In the genomic region with DNA sequence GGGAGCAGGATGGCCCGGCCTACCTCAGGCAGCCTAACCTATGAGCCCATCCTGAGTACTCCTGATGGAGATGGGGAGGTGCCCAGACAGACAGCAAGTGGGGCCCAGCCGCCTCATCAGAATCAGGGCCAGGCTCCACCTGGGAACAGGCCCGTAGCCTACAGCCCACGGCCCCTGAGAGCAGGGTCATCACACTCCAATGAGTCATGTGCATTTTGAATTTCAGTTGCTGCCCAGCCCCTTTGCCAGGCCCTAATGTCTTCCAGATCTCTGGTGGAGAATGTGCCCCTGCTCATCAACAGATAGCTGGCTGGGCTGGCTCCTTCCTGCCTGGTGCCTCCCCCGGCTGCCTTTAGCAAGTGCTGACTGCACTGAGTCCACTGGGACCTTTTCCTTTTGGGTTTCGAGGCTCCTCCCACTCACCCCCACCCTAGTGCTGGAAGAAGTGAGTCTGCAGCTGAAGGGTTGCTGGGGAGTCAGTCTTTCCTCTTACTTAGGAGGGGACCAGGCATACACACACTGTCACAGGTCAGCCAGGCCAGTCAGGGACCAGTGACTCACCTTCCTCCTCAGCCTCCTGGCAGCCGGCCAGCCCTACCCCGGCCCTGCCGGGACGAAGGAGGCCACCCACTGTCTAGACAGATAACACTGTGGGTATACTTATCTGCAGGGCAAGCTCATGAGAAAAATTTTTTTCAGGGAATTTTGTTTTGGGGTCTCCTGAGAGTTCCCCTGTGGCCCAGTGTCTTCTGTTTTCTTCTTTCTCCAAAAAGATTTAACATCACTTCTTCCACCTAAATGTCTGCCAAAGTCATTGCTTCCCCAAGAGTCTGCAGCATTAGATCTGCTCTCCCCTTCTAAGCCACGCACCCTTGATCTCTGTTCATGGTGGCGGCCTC, we compare ENCODE assay signal across 7 cellular contexts.
DNase-seq lines count a peak whose midpoint lies in the region; ATAC-seq lines count a peak whose summit lies in the region.
"Had no signal": no experiment of that assay in that cellular context is flagged by ENCODE, and none has a peak within 500 bp of the region (broad histone marks: within the 10 kb centered on the region; RNA-seq: fewer than 3 reads in every experiment).

No MANE protein-coding gene starts in this region.

- peak; percentile 85 for DNase-seq in AG08396 (ENCODE audit: low spot score)
- DNase-seq in HuH-7 (ENCODE audit: low spot score): peak; percentile 79
- peak; percentile 77 for DNase-seq in activated T-cell treated with anti-CD3 and anti-CD28 coated beads for 24 hours (ENCODE audit: low read depth)
- peak; percentile 91 for DNase-seq in iris pigment epithelial cell (ENCODE audit: low read depth)
- peak; percentile 94 for DNase-seq in stromal cell of bone marrow (ENCODE audit: low read depth)
- DNase-seq: naive thymus-derived CD8-positive, alpha-beta T cell had no signal

- ATAC-seq in GM18873 (IDR thresholded peaks at IDR 0.05; ENCODE audit: low FRiP score, unreplicated experiment): no peak
